Comparison of ENCODE assay signal across 17 cellular contexts in the genomic region with DNA sequence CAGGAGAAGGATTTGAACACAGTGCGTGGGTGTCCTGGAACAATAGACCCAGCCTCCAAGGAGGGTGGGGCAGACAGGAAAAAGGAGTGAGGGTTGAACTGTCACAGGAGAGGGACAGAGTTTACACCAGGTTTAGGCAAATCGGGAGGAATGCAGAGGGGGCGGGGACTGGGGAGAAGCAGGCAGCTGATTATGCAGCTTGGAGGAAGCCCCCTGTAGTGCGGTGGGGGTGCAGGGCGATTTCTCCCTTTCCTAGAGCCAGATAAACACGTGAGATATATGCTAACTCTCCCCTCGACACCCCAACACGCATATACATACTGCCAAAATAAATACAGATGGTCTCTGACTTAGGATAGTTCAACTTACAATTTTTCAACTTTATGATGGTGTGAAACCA.
DNase-seq lines count a peak whose midpoint lies in the region; ATAC-seq and TF ChIP-seq lines count a peak whose summit lies in the region.
"Had no signal": no experiment of that assay in that cellular context is flagged by ENCODE, and none has a peak within 500 bp of the region (broad histone marks: within the 10 kb centered on the region; RNA-seq: fewer than 3 reads in every experiment).

No MANE protein-coding gene starts in this region.

- TF ChIP-seq CTCF in nephron progenitor cell (IDR thresholded peaks at IDR 0.05), result no peak

- DNase-seq in nephron progenitor cell, result peak; percentile 51
- no peak for DNase-seq in activated T-helper 2 cell treated with anti-CD3 and anti-CD28 coated beads, Interferon-gamma antibody, Interleukin-2, Interleukin-4, amounts not matched to agents 10 μg/mL and 5 μg/mL and 100 μg/mL, durations not matched to agents 14 hours and 24 hours and 36 hours (ENCODE audit: low spot score)
- no peak for DNase-seq in MV-4-11 (lab: John Stamatoyannopoulos, UW)
- DNase-seq: BE2C; CD4-positive, alpha-beta memory T cell; DMS79; GDM1; IMR-90; NCI-H1436 treated with DMSO at 0.1 percent for 48 hours; NCI-H2081 treated with DMSO at 0.1 percent for 48 hours; NCI-H226; NCI-H526 treated with DMSO at 0.1 percent for 48 hours had no signal

- no peaks in the 10 kb centered on the region for H3K36me3 Mint-ChIP-seq in nephron progenitor cell (ENCODE audit: low read depth)
- no peaks in the 10 kb centered on the region for H3K36me3 Mint-ChIP-seq in activated T-helper 2 cell treated with anti-CD3 and anti-CD28 coated beads, Interferon-gamma antibody, Interleukin-2, Interleukin-4, amounts not matched to agents 10 μg/mL and 5 μg/mL and 100 μg/mL, durations not matched to agents 14 hours and 24 hours and 36 hours (ENCODE audit: low read depth)
- H3K36me3 Mint-ChIP-seq: CD4-positive, alpha-beta memory T cell had no signal

- no peaks in the 10 kb centered on the region for H3K27me3 Mint-ChIP-seq in nephron progenitor cell (ENCODE audit: low read depth, poor library complexity)
- peaks cover 6% of the 10 kb centered on the region for H3K27me3 Mint-ChIP-seq in activated T-helper 2 cell treated with anti-CD3 and anti-CD28 coated beads, Interferon-gamma antibody, Interleukin-2, Interleukin-4, amounts not matched to agents 10 μg/mL and 5 μg/mL and 100 μg/mL, durations not matched to agents 14 hours and 24 hours and 36 hours (ENCODE audit: low read depth)

- no peak for ATAC-seq in GM19452 (IDR thresholded peaks at IDR 0.05; ENCODE audit: unreplicated experiment)
- ATAC-seq in GM21737 (IDR thresholded peaks at IDR 0.05; ENCODE audit: unreplicated experiment), result no peak

- H3K27ac Mint-ChIP-seq in nephron progenitor cell, result no peak overlapping the region
- no peak overlapping the region for H3K27ac Mint-ChIP-seq in activated T-helper 2 cell treated with anti-CD3 and anti-CD28 coated beads, Interferon-gamma antibody, Interleukin-2, Interleukin-4, amounts not matched to agents 10 μg/mL and 5 μg/mL and 100 μg/mL, durations not matched to agents 14 hours and 24 hours and 36 hours
- H3K27ac Mint-ChIP-seq: CD4-positive, alpha-beta memory T cell had no signal

- H3K27ac ChIP-seq in HUES48 (ENCODE audit: low read depth, low read length) (peak overlapping the region; percentile 62), iPS-18a (ENCODE audit: low read length) (no peak overlapping the region)
- H3K27ac ChIP-seq: SK-N-MC had no signal

- H3K27me3 ChIP-seq in HUES48 (ENCODE audit: control insufficient read depth, insufficient read depth, low read length), result no peaks in the 10 kb centered on the region
- H3K27me3 ChIP-seq in iPS-18a (ENCODE audit: control insufficient read depth, insufficient read depth, low read length), result no peaks in the 10 kb centered on the region
- H3K27me3 ChIP-seq: BE2C had no signal

- peaks cover 5% of the 10 kb centered on the region for H3K9me3 Mint-ChIP-seq in nephron progenitor cell
- H3K9me3 Mint-ChIP-seq in activated T-helper 2 cell treated with anti-CD3 and anti-CD28 coated beads, Interferon-gamma antibody, Interleukin-2, Interleukin-4, amounts not matched to agents 10 μg/mL and 5 μg/mL and 100 μg/mL, durations not matched to agents 14 hours and 24 hours and 36 hours, result no peaks in the 10 kb centered on the region

- no peak overlapping the region for H3K4me3 Mint-ChIP-seq in nephron progenitor cell
- H3K4me3 Mint-ChIP-seq in activated T-helper 2 cell treated with anti-CD3 and anti-CD28 coated beads, Interferon-gamma antibody, Interleukin-2, Interleukin-4, amounts not matched to agents 10 μg/mL and 5 μg/mL and 100 μg/mL, durations not matched to agents 14 hours and 24 hours and 36 hours (ENCODE audit: low read depth), result no peak overlapping the region
- H3K4me3 Mint-ChIP-seq: CD4-positive, alpha-beta memory T cell had no signal

- H3K4me1 ChIP-seq in HUES48 (ENCODE audit: control insufficient read depth, insufficient read depth, low read length) (peaks cover 31% of the 10 kb centered on the region), iPS-18a (ENCODE audit: control insufficient read depth, low read depth, low read length) (peaks cover 26% of the 10 kb centered on the region)

- H3K4me1 Mint-ChIP-seq in nephron progenitor cell, result peaks cover 13% of the 10 kb centered on the region
- no peaks in the 10 kb centered on the region for H3K4me1 Mint-ChIP-seq in activated T-helper 2 cell treated with anti-CD3 and anti-CD28 coated beads, Interferon-gamma antibody, Interleukin-2, Interleukin-4, amounts not matched to agents 10 μg/mL and 5 μg/mL and 100 μg/mL, durations not matched to agents 14 hours and 24 hours and 36 hours (ENCODE audit: low read depth)
- H3K4me1 Mint-ChIP-seq: CD4-positive, alpha-beta memory T cell had no signal

- intact Hi-C loops in activated T-helper 2 cell treated with anti-CD3 and anti-CD28 coated beads, Interferon-gamma antibody, Interleukin-2, Interleukin-4, amounts not matched to agents 10 μg/mL and 5 μg/mL and 100 μg/mL, durations not matched to agents 14 hours and 24 hours and 36 hours (cut with micrococcal nuclease), result no loop called here

- H3K9ac ChIP-seq in HUES48 (ENCODE audit: low read depth, low read length), result no peak overlapping the region
- no peak overlapping the region for H3K9ac ChIP-seq in iPS-18a (ENCODE audit: low read length)

- H3K9me3 ChIP-seq in HUES48 (ENCODE audit: control insufficient read depth, insufficient read depth, low read length) (0 out of 2 replicates have a peak, but pooled peaks cover 3% of the 10 kb centered on the region), iPS-18a (ENCODE audit: control insufficient read depth, low read depth, low read length) (no peaks in the 10 kb centered on the region)
- H3K9me3 ChIP-seq: BE2C had no signal

- H3K4me3 ChIP-seq in HUES48 (ENCODE audit: low read depth, low read length), result peak overlapping the region; percentile 22; the same call in 1 of the 2 replicates
- peak overlapping the region; percentile 25 for H3K4me3 ChIP-seq in iPS-18a (ENCODE audit: low read length)
- H3K4me3 ChIP-seq: SK-N-MC had no signal

- no peaks in the 10 kb centered on the region for H3K36me3 ChIP-seq in HUES48 (ENCODE audit: control insufficient read depth, insufficient read depth, low read length)
- H3K36me3 ChIP-seq in iPS-18a (ENCODE audit: control insufficient read depth, low read depth, low read length), result no peaks in the 10 kb centered on the region
- H3K36me3 ChIP-seq: BE2C had no signal
